8 cellular contexts compared by ENCODE assay signal in genomic region chr2:221969087-221969829, GRCh38.
DNase-seq lines count a peak whose midpoint lies in the region; ATAC-seq and TF ChIP-seq lines count a peak whose summit lies in the region.

No MANE protein-coding gene starts in this region.

- H3K9ac ChIP-seq in IMR-90 (ENCODE audit: low read depth, low read length), result no peak overlapping the region

- no peak overlapping the region for H3K56ac ChIP-seq in IMR-90 (ENCODE audit: extremely low read depth, insufficient read depth, low read length)

- ATAC-seq in GM18870 (IDR thresholded peaks at IDR 0.05; ENCODE audit: unreplicated experiment) (peak; percentile 67), IMR-90 (ENCODE audit: low read depth) (peak; percentile 96), RWPE2 (ENCODE audit: low read depth) (peak; percentile 82), HG03196 (IDR thresholded peaks at IDR 0.05; ENCODE audit: unreplicated experiment) (no peak)
- no peak for ATAC-seq in activated naive CD4-positive, alpha-beta T cell treated with anti-CD3 and anti-CD28 coated beads, Interleukin-2, amount 50 U/mL, for 72 hours

- no peak overlapping the region for H3K27ac Mint-ChIP-seq in activated naive CD4-positive, alpha-beta T cell treated with anti-CD3 and anti-CD28 coated beads, Interleukin-2, amount 50 U/mL, for 72 hours

- no peaks in the 10 kb centered on the region for H3K36me3 Mint-ChIP-seq in activated naive CD4-positive, alpha-beta T cell treated with anti-CD3 and anti-CD28 coated beads, Interleukin-2, amount 50 U/mL, for 72 hours

- H2BK5ac ChIP-seq in IMR-90 (ENCODE audit: low read depth, low read length, poor library complexity, severe bottlenecking), result no peak overlapping the region

- H2BK120ac ChIP-seq in IMR-90 (ENCODE audit: low read depth, low read length), result no peak overlapping the region

- H3K27ac ChIP-seq in C4-2B, result no peak overlapping the region
- H3K27ac ChIP-seq in IMR-90 (ENCODE audit: insufficient read depth, low read length), result no peak overlapping the region
- H3K27ac ChIP-seq in RWPE2 (ENCODE audit: poor library complexity, severe bottlenecking), result no peak overlapping the region
- H3K27ac ChIP-seq in prostate gland, result no peak overlapping the region

- dilution Hi-C loops in IMR-90 (cut with HindIII; ENCODE audit: low sequenced_read_pairs, unreplicated experiment), result no loop called here

- 0% methylated on average over 2 of the region's 7 CpGs; no CpG with 5 or more reads in 1 of the 2 experiments for WGBS in IMR-90 (ENCODE audit: extremely low coverage in 2 of 2, insufficient read length in 1 of 2), 2 experiments
- WGBS in prostate gland, result 47% methylated on average over 7 of the region's 7 CpGs

- H3K4ac ChIP-seq in IMR-90 (ENCODE audit: low read depth, low read length), result no peak overlapping the region

- CTCF ChIA-PET in IMR-90 (lab: Yijun Ruan, JAX), result interaction anchor here (0.5 to 1.1 kb wide), 4 partner anchors 11 to 794 kb away, joined by 3 to 4 read pairs (median 3); no protein-coding TSS in a partner anchor

- no peak overlapping the region for H2AK9ac ChIP-seq in IMR-90 (replicated peaks; ENCODE audit: low read depth, low read length, poor library complexity)

- H3K23ac ChIP-seq in IMR-90 (ENCODE audit: low read depth, low read length), result no peak overlapping the region

- H2BK15ac ChIP-seq in IMR-90 (ENCODE audit: low read depth, low read length), result no peak overlapping the region

- intact Hi-C loops in IMR-90 (cut with micrococcal nuclease) (loop anchor here (1.0 to 10.0 kb wide), 4 partner anchors 396 to 1972 kb away; no protein-coding TSS in a partner anchor), prostate gland (cut with DNase I) (loop anchor here (1.0 to 5.0 kb wide), 2 partner anchors 396 to 1282 kb away; no protein-coding TSS in a partner anchor)

- H3K27me3 ChIP-seq in IMR-90 (ENCODE audit: control insufficient read depth, insufficient read depth, low read length) (peaks cover 4% of the 10 kb centered on the region), RWPE2 (ENCODE audit: insufficient read depth, poor library complexity, severe bottlenecking) (peaks cover 3% of the 10 kb centered on the region), prostate gland (replicated peaks; ENCODE audit: insufficient read depth) (peaks cover 3% of the 10 kb centered on the region)

- H3K9me1 ChIP-seq in IMR-90 (ENCODE audit: insufficient read depth, low read length), result no peaks in the 10 kb centered on the region

- BruUV-seq in IMR-90 (replicated peaks; lab: Mats Ljungman, UMichigan), result no TSS peak

- H4K8ac ChIP-seq in IMR-90 (ENCODE audit: low read depth in 2 of 2, low read length in 2 of 2), result no peak overlapping the region

- H2AK5ac ChIP-seq in IMR-90 (ENCODE audit: low read depth, low read length), result no peak overlapping the region

- no peak overlapping the region for H2BK20ac ChIP-seq in IMR-90 (ENCODE audit: low read depth, low read length)

- peak; percentile 55 for DNase-seq in IMR-90
- DNase-seq in RWPE2 (ENCODE audit: low spot score), result no peak
- peak; percentile 33 for DNase-seq in fibroblast of villous mesenchyme (ENCODE audit: low read depth)
- DNase-seq in prostate gland (ENCODE audit: low spot score), result no peak
- DNase-seq in activated naive CD4-positive, alpha-beta T cell treated with anti-CD3 and anti-CD28 coated beads, Interleukin-2, amount 50 U/mL, for 72 hours (ENCODE audit: low spot score in 2 of 2), result no peak

- H3K79me1 ChIP-seq in IMR-90 (ENCODE audit: low read depth in 1 of 2, low read length in 2 of 2), result no peaks in the 10 kb centered on the region

- H3K14ac ChIP-seq in IMR-90 (replicated peaks; ENCODE audit: low read depth, low read length), result no peak overlapping the region

- no peak overlapping the region for H3K4me3 ChIP-seq in IMR-90 (ENCODE audit: insufficient read depth, low read depth, low read length)
- H3K4me3 ChIP-seq in RWPE2 (ENCODE audit: severe bottlenecking), result no peak overlapping the region
- no peak overlapping the region for H3K4me3 ChIP-seq in fibroblast of villous mesenchyme (ENCODE audit: low read depth, low read length)
- H3K4me3 ChIP-seq in prostate gland, result no peak overlapping the region

- H3K9me3 ChIP-seq in IMR-90 (ENCODE audit: control insufficient read depth, insufficient read depth, low read length) (no peaks in the 10 kb centered on the region), RWPE2 (ENCODE audit: severe bottlenecking) (no peaks in the 10 kb centered on the region), prostate gland (no peaks in the 10 kb centered on the region)

- POLR2A ChIA-PET in IMR-90 (lab: Charles Lee; ENCODE audit: unreplicated experiment), result no interaction called here

- H3K36me3 ChIP-seq in IMR-90 (ENCODE audit: control insufficient read depth, insufficient read depth, low read length) (no peaks in the 10 kb centered on the region), RWPE2 (ENCODE audit: low read depth) (no peaks in the 10 kb centered on the region), prostate gland (no peaks in the 10 kb centered on the region)

- no peak overlapping the region for H3K18ac ChIP-seq in IMR-90 (ENCODE audit: low read depth, low read length)

- no peak overlapping the region for H4K5ac ChIP-seq in IMR-90 (ENCODE audit: low read depth, low read length)

- no peak overlapping the region for H3K4me2 ChIP-seq in IMR-90 (ENCODE audit: low read depth, low read length)

- TF ChIP-seq POLR2A in IMR-90 (IDR thresholded peaks at IDR 0.05; ENCODE audit: low read depth, low read length) (0 out of 2 replicates have a peak, but pooled peaks have one; percentile 32), prostate gland (IDR thresholded peaks at IDR 0.05) (no peak)

- no peaks in the 10 kb centered on the region for H3K9me3 Mint-ChIP-seq in activated naive CD4-positive, alpha-beta T cell treated with anti-CD3 and anti-CD28 coated beads, Interleukin-2, amount 50 U/mL, for 72 hours

- TF ChIP-seq CTCF in C4-2B (conservative IDR thresholded peaks at IDR 0.05) (peak; percentile 74), IMR-90 (conservative IDR thresholded peaks at IDR 0.05; ENCODE audit: low read depth, low read length) (peak; percentile 84), RWPE2 (IDR thresholded peaks at IDR 0.05; ENCODE audit: poor library complexity, severe bottlenecking) (peak; percentile 86), fibroblast of villous mesenchyme (IDR thresholded peaks at IDR 0.05; ENCODE audit: insufficient read depth, low read depth, low read length) (peak; percentile 59), prostate gland (IDR thresholded peaks at IDR 0.05) (peak in 3 of 4 experiments; percentile 35 to 52 (median 51))

- H2AFZ ChIP-seq in IMR-90 (replicated peaks; ENCODE audit: low read length, poor library complexity), result no peak overlapping the region

- TF ChIP-seq RAD21 in IMR-90 (IDR thresholded peaks at IDR 0.05; ENCODE audit: low read length), result peak; percentile 84

- H4K91ac ChIP-seq in IMR-90 (ENCODE audit: insufficient read depth, low read depth, low read length), result no peak overlapping the region

- H4K20me1 ChIP-seq in IMR-90 (ENCODE audit: insufficient read depth, low read length), result no peaks in the 10 kb centered on the region

- in situ Hi-C loops in IMR-90 (cut with MboI; ENCODE audit: low sequenced_read_pairs), result loop anchor here (25.0 kb wide), 2 partner anchors 1282 to 1857 kb away; no protein-coding TSS in a partner anchor

- no peaks in the 10 kb centered on the region; the same call in 1 of the 2 replicates for H3K4me1 ChIP-seq in IMR-90 (ENCODE audit: control insufficient read depth, insufficient read depth, low read length)
- no peaks in the 10 kb centered on the region for H3K4me1 ChIP-seq in RWPE2 (ENCODE audit: insufficient read depth, poor library complexity, severe bottlenecking)
- no peaks in the 10 kb centered on the region for H3K4me1 ChIP-seq in prostate gland (replicated peaks)

TF ChIP-seq in IMR-90, 13 proteins besides CTCF, POLR2A, EP300 and RAD21:
- TF ChIP-seq SMC3 (IDR thresholded peaks at IDR 0.05; ENCODE audit: low read depth, low read length) (peak; percentile 67), CEBPB (IDR thresholded peaks at IDR 0.05; ENCODE audit: low read depth, low read length) (no peak), MAZ (IDR thresholded peaks at IDR 0.05; ENCODE audit: borderline replicate concordance, low read depth, low read length) (no peak), ELK1 (IDR thresholded peaks at IDR 0.05; ENCODE audit: borderline replicate concordance, low read depth, low read length) (no peak)

Comparison
In these comparisons a context has a peak if more than half of its experiments do, and no peak if none do; other contexts are left out.
1. ATAC-seq: peak in GM18870 (single experiment), IMR-90 (single experiment) and RWPE2 (single experiment); none in HG03196 (single experiment) and activated naive CD4-positive, alpha-beta T cell treated with anti-CD3 and anti-CD28 coated beads, Interleukin-2, amount 50 U/mL, for 72 hours (0 of 2).
2. DNase-seq: peak in IMR-90 (single experiment) and fibroblast of villous mesenchyme (single experiment); none in RWPE2 (single experiment), prostate gland (single experiment) and activated naive CD4-positive, alpha-beta T cell treated with anti-CD3 and anti-CD28 coated beads, Interleukin-2, amount 50 U/mL, for 72 hours (0 of 2).
3. Peak in every context shown above with its lines, with median percentiles within 50 percentile points of each other: CTCF ChIP-seq.